ENCODE assay signal across 21 cellular contexts in genomic region chr1:75373542-75374159, GRCh38.
DNase-seq lines count a peak whose midpoint lies in the region; ATAC-seq, FAIRE-seq and TF ChIP-seq lines count a peak whose summit lies in the region.
"Had no signal": no experiment of that assay in that cellular context is flagged by ENCODE, and none has a peak within 500 bp of the region (broad histone marks: within the 10 kb centered on the region; RNA-seq: fewer than 3 reads in every experiment).

No MANE protein-coding gene starts in this region.

- peaks cover 7% of the 10 kb centered on the region for H3K4me1 Mint-ChIP-seq in stimulated activated memory B cell treated with anti-CD40 and anti-IgM and Interleukin-4, amounts not matched to agents 10 μg/mL and 1 μg/mL and 100 μg/mL, for 72 hours

- H3K4me3 Mint-ChIP-seq in stimulated activated memory B cell treated with anti-CD40 and anti-IgM and Interleukin-4, amounts not matched to agents 10 μg/mL and 1 μg/mL and 100 μg/mL, for 72 hours: no peak overlapping the region
- H3K4me3 Mint-ChIP-seq: CD8-positive, alpha-beta T cell had no signal

- no peak overlapping the region for H3K4me2 ChIP-seq in HCT116 (ENCODE audit: low read length)
- peak overlapping the region; percentile 59 for H3K4me2 ChIP-seq in HepG2 (ENCODE audit: low read depth, low read length)
- H3K4me2 ChIP-seq: BLaER1 treated with 17β-estradiol and CSF1 and Interleukin-3, amounts not matched to agents 10 nM and 100 nM; KMS-11; SK-N-SH had no signal

- DNase-seq in HCT116 (ENCODE audit: low read depth, low spot score) (no peak), NCI-H69 (lab: John Stamatoyannopoulos, UW) (peak; percentile 51), HepG2 (ENCODE audit: low spot score) (no peak), hippocampal formation (lab: John Stamatoyannopoulos, UW) (no peak), stomach (no peak)
- DNase-seq: CD8-positive, alpha-beta T cell; DMS79 treated with DMSO at 0.1 percent for 48 hours; GM23248; NCI-H1417 treated with DMSO at 0.1 percent for 48 hours; NCI-H2029 treated with DMSO at 0.1 percent for 48 hours; NCI-H2171 treated with DMSO at 0.1 percent for 48 hours; NCI-H526 treated with DMSO at 0.1 percent for 48 hours; OCI-M1; SHP77 treated with DMSO at 0.1 percent for 48 hours; SK-N-SH had no signal

- RAD21 ChIA-PET in HCT116 (lab: Charles Lee; ENCODE audit: low non-redundant PET in 1 of 2, low total read pairs in 2 of 2, uncharacterized antibody in 2 of 2, unreplicated experiment in 2 of 2): no interaction called here

- WGBS in HepG2 (ENCODE audit: low lambda C conversion rate): no CpG with 5 or more reads among the region's 5 CpGs
- 66 to 85% (median 72%) methylated on average over 4 to 5 of the region's 5 CpGs for WGBS in stomach, 5 donors

- intact Hi-C loops in HCT116 (cut with micrococcal nuclease) (no loop called here), HepG2 (cut with micrococcal nuclease; ENCODE audit: unreplicated experiment) (no loop called here), stomach (cut with DNase I; ENCODE audit: low total_unique reads) (no loop called here)

- no peaks in the 10 kb centered on the region for H3K36me3 Mint-ChIP-seq in stimulated activated memory B cell treated with anti-CD40 and anti-IgM and Interleukin-4, amounts not matched to agents 10 μg/mL and 1 μg/mL and 100 μg/mL, for 72 hours
- H3K36me3 Mint-ChIP-seq: CD8-positive, alpha-beta T cell had no signal

- in situ Hi-C loops in HepG2 (cut with HindIII; ENCODE audit: extremely low pct_ligation_motif_present, low pct_unique_long_range_greater_than_20kb): no loop called here

- CTCF ChIA-PET in HCT116 (lab: Charles Lee): interaction anchor here (0.8 kb wide), 1 partner anchor 141 kb away, joined by 3 read pairs; no protein-coding TSS in a partner anchor
- CTCF ChIA-PET in HepG2 (lab: Yijun Ruan, JAX; ENCODE audit: low intra/inter-chr PET ratio, low total read pairs): no interaction called here

- TF ChIP-seq CTCF in HCT116 (IDR thresholded peaks at IDR 0.05 in 2 of 3, conservative IDR thresholded peaks at IDR 0.05 in 1 of 3; ENCODE audit: borderline replicate concordance in 1 of 3, insufficient read depth in 1 of 3, low read depth in 2 of 3, low read length in 2 of 3) (no peak), HepG2 (CRISPR knock-in tag; IDR thresholded peaks at IDR 0.05) (no peak), stomach (IDR thresholded peaks at IDR 0.05) (no peak)

- no peaks in the 10 kb centered on the region for H3K9me3 Mint-ChIP-seq in stimulated activated memory B cell treated with anti-CD40 and anti-IgM and Interleukin-4, amounts not matched to agents 10 μg/mL and 1 μg/mL and 100 μg/mL, for 72 hours
- H3K9me3 Mint-ChIP-seq: CD8-positive, alpha-beta T cell had no signal

- TF ChIP-seq RAD21 in HCT116 (IDR thresholded peaks at IDR 0.05; ENCODE audit: low read depth): no peak
- no peak for TF ChIP-seq RAD21 in HepG2 (CRISPR knock-in tag; IDR thresholded peaks at IDR 0.05)

- no peak overlapping the region for H3K27ac ChIP-seq in HCT116 (ENCODE audit: low read depth, low read length)
- H3K27ac ChIP-seq in HepG2 (ENCODE audit: extremely low read length, insufficient read depth, low read length): no peak overlapping the region
- no peak overlapping the region for H3K27ac ChIP-seq in stomach
- H3K27ac ChIP-seq: BLaER1 treated with 17β-estradiol and CSF1 and Interleukin-3, amounts not matched to agents 10 nM and 100 nM; GM23248; KMS-11 had no signal

- H3K27me3 ChIP-seq in HCT116 (ENCODE audit: insufficient read depth, low read length) (no peaks in the 10 kb centered on the region), HepG2 (ENCODE audit: control insufficient read depth in 1 of 2, insufficient read depth in 2 of 2, low read length in 2 of 2) (no peaks in the 10 kb centered on the region), stomach (no peaks in the 10 kb centered on the region)
- H3K27me3 ChIP-seq: BLaER1 treated with 17β-estradiol and CSF1 and Interleukin-3, amounts not matched to agents 10 nM and 100 nM had no signal

- H3K27me3 Mint-ChIP-seq in stimulated activated memory B cell treated with anti-CD40 and anti-IgM and Interleukin-4, amounts not matched to agents 10 μg/mL and 1 μg/mL and 100 μg/mL, for 72 hours: no peaks in the 10 kb centered on the region

- no peak for TF ChIP-seq EP300 in HepG2 (IDR thresholded peaks at IDR 0.05; ENCODE audit: low read depth in 2 of 2, low read length in 2 of 2)
- no peak for TF ChIP-seq EP300 in HepG2 (CRISPR knock-in tag; IDR thresholded peaks at IDR 0.05; ENCODE audit: borderline replicate concordance)
- TF ChIP-seq EP300 in stomach (IDR thresholded peaks at IDR 0.05): no peak

- H2AFZ ChIP-seq in HCT116 (ENCODE audit: low read depth, low read length, poor library complexity, severe bottlenecking) (no peak overlapping the region), HepG2 (ENCODE audit: low read length) (no peak overlapping the region)
- H2AFZ ChIP-seq: GM23248 had no signal

- H4K20me1 ChIP-seq in HCT116 (ENCODE audit: insufficient read depth) (no peaks in the 10 kb centered on the region), HepG2 (ENCODE audit: insufficient read depth, low read length) (no peaks in the 10 kb centered on the region)
- H4K20me1 ChIP-seq: BLaER1 treated with 17β-estradiol and CSF1 and Interleukin-3, amounts not matched to agents 10 nM and 100 nM had no signal

- POLR2A ChIA-PET in HCT116 (lab: Charles Lee) (no interaction called here), HepG2 (lab: Yijun Ruan, JAX) (no interaction called here)

- H3K9ac ChIP-seq in HCT116 (ENCODE audit: low read length) (no peak overlapping the region), HepG2 (ENCODE audit: insufficient read depth, low read depth, low read length) (0 out of 2 replicates have a peak overlapping the region, but pooled peaks have one; percentile 67)
- H3K9ac ChIP-seq: BLaER1 treated with 17β-estradiol and CSF1 and Interleukin-3, amounts not matched to agents 10 nM and 100 nM; GM23248; KMS-11; SK-N-SH had no signal

- no peaks in the 10 kb centered on the region for H3K9me2 ChIP-seq in HCT116 (ENCODE audit: insufficient read depth)
- H3K9me2 ChIP-seq: SK-N-SH had no signal

- H3K4me1 ChIP-seq in HCT116 (ENCODE audit: control insufficient read depth in 1 of 2, insufficient read depth in 2 of 2, low read length in 2 of 2): peaks cover 14 to 25% of the 10 kb centered on the region in 2 experiments
- peaks cover 29% of the 10 kb centered on the region for H3K4me1 ChIP-seq in HepG2 (ENCODE audit: insufficient read depth, low read length)
- H3K4me1 ChIP-seq in stomach: no peaks in the 10 kb centered on the region
- H3K4me1 ChIP-seq: BLaER1 treated with 17β-estradiol and CSF1 and Interleukin-3, amounts not matched to agents 10 nM and 100 nM had no signal

- no peak for FAIRE-seq in HepG2 (lab: Jason Lieb, UNC)
- FAIRE-seq: D721Med had no signal

- H3K27ac Mint-ChIP-seq in stimulated activated memory B cell treated with anti-CD40 and anti-IgM and Interleukin-4, amounts not matched to agents 10 μg/mL and 1 μg/mL and 100 μg/mL, for 72 hours: no peak overlapping the region
- H3K27ac Mint-ChIP-seq: CD8-positive, alpha-beta T cell had no signal

- H3K36me3 ChIP-seq in HCT116 (ENCODE audit: control insufficient read depth in 1 of 2, insufficient read depth in 2 of 2, low read length in 2 of 2) (no peaks in the 10 kb centered on the region), HepG2 (replicated peaks in 1 of 2; ENCODE audit: control insufficient read depth in 1 of 2, insufficient read depth in 2 of 2, low read length in 2 of 2) (no peaks in the 10 kb centered on the region), stomach (no peaks in the 10 kb centered on the region)
- H3K36me3 ChIP-seq: BLaER1 treated with 17β-estradiol and CSF1 and Interleukin-3, amounts not matched to agents 10 nM and 100 nM had no signal

- H3K79me2 ChIP-seq in HCT116 (ENCODE audit: insufficient read depth, low read length) (0 out of 2 replicates have a peak, but pooled peaks cover 2% of the 10 kb centered on the region), HepG2 (ENCODE audit: insufficient read depth, low read length) (peaks cover 39% of the 10 kb centered on the region)

- no peak overlapping the region for H3K4me3 ChIP-seq in HCT116 (replicated peaks in 1 of 2; ENCODE audit: low read depth in 1 of 2, low read length in 2 of 2)
- peak overlapping the region in 2 of 3 experiments; percentile 11 to 58; a peak in 4 of 6 replicates for H3K4me3 ChIP-seq in HepG2 (replicated peaks in 1 of 3; ENCODE audit: insufficient read depth in 1 of 3, low read depth in 2 of 3, low read length in 3 of 3)
- H3K4me3 ChIP-seq in stomach: no peak overlapping the region
- H3K4me3 ChIP-seq: BLaER1 treated with 17β-estradiol and CSF1 and Interleukin-3, amounts not matched to agents 10 nM and 100 nM; GM23248 had no signal

- TF ChIP-seq POLR2A in HCT116 (IDR thresholded peaks at IDR 0.05; ENCODE audit: borderline replicate concordance, extremely low read depth, insufficient read depth, insufficient read length) (no peak), HepG2 (IDR thresholded peaks at IDR 0.05; ENCODE audit: insufficient read depth in 1 of 2, low read depth in 2 of 2, low read length in 2 of 2) (no peak), stomach (IDR thresholded peaks at IDR 0.05) (no peak)

- ATAC-seq in HCT116 (0 out of 2 replicates have a peak, but pooled peaks have one; percentile 32), HepG2 (peak; percentile 68), GM19397 (IDR thresholded peaks at IDR 0.05; ENCODE audit: unreplicated experiment) (no peak), GM21367 (IDR thresholded peaks at IDR 0.05; ENCODE audit: unreplicated experiment) (no peak)
- ATAC-seq in stimulated activated memory B cell treated with anti-CD40 and anti-IgM and Interleukin-4, amounts not matched to agents 10 μg/mL and 1 μg/mL and 100 μg/mL, for 72 hours: peak; percentile 31
- ATAC-seq: CD8-positive, alpha-beta T cell had no signal

- H3K9me3 ChIP-seq in HCT116 (ENCODE audit: control insufficient read depth in 1 of 2, insufficient read depth in 1 of 2, low read depth in 1 of 2, low read length in 2 of 2) (no peaks in the 10 kb centered on the region), HepG2 (ENCODE audit: low read length) (no peaks in the 10 kb centered on the region), stomach (peaks cover 0 to 9% (median 2%) of the 10 kb centered on the region in 4 donors)
- H3K9me3 ChIP-seq: SK-N-SH had no signal

- BruUV-seq in HCT116 (replicated peaks; lab: Mats Ljungman, UMichigan) (no TSS peak), HepG2 (replicated peaks; lab: Mats Ljungman, UMichigan) (no TSS peak)

TF ChIP-seq in HCT116, 20 proteins besides CTCF, POLR2A, EP300 and RAD21 (continues in another document):
- TF ChIP-seq ELF1 (IDR thresholded peaks at IDR 0.05; ENCODE audit: borderline replicate concordance, low read depth): no peak
- no peak for TF ChIP-seq SP1 (IDR thresholded peaks at IDR 0.05; ENCODE audit: low read depth)
- no peak for TF ChIP-seq TCF7L2 (IDR thresholded peaks at IDR 0.05; ENCODE audit: borderline replicate concordance, extremely low read depth, insufficient read depth, insufficient read length)

Comparison
In these comparisons a context has a peak if more than half of its experiments do, and no peak if none do; other contexts are left out.
1. ATAC-seq: peak in HCT116 (single experiment), HepG2 (single experiment) and stimulated activated memory B cell treated with anti-CD40 and anti-IgM and Interleukin-4, amounts not matched to agents 10 μg/mL and 1 μg/mL and 100 μg/mL, for 72 hours (single experiment); none in GM19397 (single experiment) and GM21367 (single experiment).
2. H3K4me3 ChIP-seq: peak in HepG2 (2 of 3); none in HCT116 (0 of 2) and stomach (0 of 4).